ENCODE assay signal across 12 cellular contexts in the genomic region with DNA sequence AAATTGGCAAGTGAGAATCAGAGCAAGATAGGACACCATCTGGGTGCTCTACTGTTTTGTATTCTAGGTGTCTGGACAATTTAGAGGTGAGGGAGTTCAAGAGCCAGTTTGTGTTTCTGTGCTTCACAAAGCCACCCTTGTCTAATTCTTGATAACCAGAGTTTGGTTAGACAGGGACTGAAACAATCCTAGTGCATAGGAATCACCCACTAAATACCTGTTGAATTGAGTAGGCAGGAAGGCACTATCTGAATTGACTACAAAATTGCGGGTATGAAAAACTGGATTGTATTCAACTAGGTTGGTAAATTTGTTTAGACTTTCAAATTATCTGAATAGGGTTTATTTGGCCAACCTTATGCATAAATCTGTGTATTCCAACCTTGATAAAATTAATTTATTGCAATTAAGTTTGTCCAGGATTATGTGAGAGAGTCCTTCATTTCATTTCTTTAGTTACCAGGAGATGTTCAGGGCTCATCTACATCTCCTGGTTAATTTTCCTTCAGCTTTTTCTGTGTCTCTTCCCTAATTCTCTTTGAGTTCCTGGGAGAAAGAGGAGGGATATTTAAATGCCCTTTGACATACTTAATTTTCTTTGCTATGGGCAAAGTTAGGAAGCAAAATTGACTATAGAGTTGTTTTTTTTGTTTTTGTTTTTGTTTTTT. TPM values are rescaled to one million over a fixed set of nuclear protein-coding genes. Genes with fewer than 3 reads are reported as not detected.
A peak's percentile ranks its signal among the peaks of the same experiment; 100 is the strongest.
DNase-seq lines count a peak whose midpoint lies in the region; ATAC-seq and TF ChIP-seq lines count a peak whose summit lies in the region.
"Had no signal": no experiment of that assay in that cellular context is flagged by ENCODE, and none has a peak within 500 bp of the region (broad histone marks: within the 10 kb centered on the region; RNA-seq: fewer than 3 reads in every experiment).

No MANE protein-coding gene starts in this region.

- CTCF ChIA-PET in activated naive CD4-positive, alpha-beta T cell treated with anti-CD3 and anti-CD28 coated beads for 36 hours (lab: Charles Lee) = interaction anchor here (0.7 to 0.8 kb wide), 2 partner anchors 12 to 296 kb away, joined by 3 read pairs; no protein-coding TSS in a partner anchor
- CTCF ChIA-PET in activated naive CD4-positive, alpha-beta T cell treated with anti-CD3 and anti-CD28 coated beads, Interleukin-2, amount 10 ng/mL, durations not matched to agents 7 days and 5 days (lab: Charles Lee) = interaction anchor here (0.7 to 2.5 kb wide), 2 partner anchors 65 to 107 kb away, joined by 3 to 12 read pairs; no protein-coding TSS in a partner anchor

- TF ChIP-seq EP300 in suprapubic skin (IDR thresholded peaks at IDR 0.05) = no peak

- H3K27me3 ChIP-seq in OCI-LY3 (ENCODE audit: low read depth, low read length) = no peaks in the 10 kb centered on the region
- H3K27me3 ChIP-seq in skeletal muscle satellite cell (ENCODE audit: control insufficient read depth, insufficient read depth, low read length) = no peaks in the 10 kb centered on the region
- no peaks in the 10 kb centered on the region for H3K27me3 ChIP-seq in suprapubic skin
- no peaks in the 10 kb centered on the region for H3K27me3 ChIP-seq in aorta (ENCODE audit: control insufficient read depth in 1 of 2, insufficient read depth in 2 of 2, low read length in 1 of 2)

- 55% methylated on average over 1 of the region's 1 CpG for WGBS in suprapubic skin
- WGBS in aorta, 2 donors = 41 to 48% methylated on average over 1 of the region's 1 CpG

- H3K36me3 ChIP-seq in OCI-LY3 (replicated peaks; ENCODE audit: low read depth, low read length) = peaks cover 16% of the 10 kb centered on the region
- H3K36me3 ChIP-seq in skeletal muscle satellite cell (ENCODE audit: insufficient read depth, low read length) = peaks cover 5% of the 10 kb centered on the region
- H3K36me3 ChIP-seq in suprapubic skin = no peaks in the 10 kb centered on the region
- no peaks in the 10 kb centered on the region for H3K36me3 ChIP-seq in aorta (ENCODE audit: control insufficient read depth in 1 of 2, insufficient read depth in 2 of 2, low read length in 1 of 2)

- H3K27ac ChIP-seq in OCI-LY3 (ENCODE audit: low read length) (peak overlapping the region; percentile 67; the same call in 1 of the 2 replicates), suprapubic skin (no peak overlapping the region), aorta (ENCODE audit: low read depth in 1 of 2, low read length in 2 of 2) (no peak overlapping the region)

- no peaks in the 10 kb centered on the region for H3K9me3 Mint-ChIP-seq in activated naive CD4-positive, alpha-beta T cell treated with anti-CD3 and anti-CD28 coated beads for 36 hours
- H3K9me3 Mint-ChIP-seq in activated naive CD4-positive, alpha-beta T cell treated with anti-CD3 and anti-CD28 coated beads, Interleukin-2, amount 10 ng/mL, durations not matched to agents 7 days and 5 days = no peaks in the 10 kb centered on the region
- H3K9me3 Mint-ChIP-seq: activated naive CD8-positive, alpha-beta T cell treated with anti-CD3 and anti-CD28 coated beads, Interleukin-2, amount 50 U/mL, for 24 hours; stimulated activated naive B cell treated with anti-CD40 and anti-IgM and Interleukin-4, amounts not matched to agents 10 μg/mL and 1 μg/mL and 100 μg/mL, for 72 hours had no signal

- no peak for ATAC-seq in aorta (ENCODE audit: low FRiP score)

- peaks cover 18% of the 10 kb centered on the region for H3K36me3 Mint-ChIP-seq in activated naive CD4-positive, alpha-beta T cell treated with anti-CD3 and anti-CD28 coated beads for 36 hours (ENCODE audit: low read depth)
- H3K36me3 Mint-ChIP-seq in activated naive CD4-positive, alpha-beta T cell treated with anti-CD3 and anti-CD28 coated beads, Interleukin-2, amount 10 ng/mL, durations not matched to agents 7 days and 5 days = peaks cover 22% of the 10 kb centered on the region
- H3K36me3 Mint-ChIP-seq: stimulated activated naive B cell treated with anti-CD40 and anti-IgM and Interleukin-4, amounts not matched to agents 10 μg/mL and 1 μg/mL and 100 μg/mL, for 72 hours had no signal

- peaks cover 4% of the 10 kb centered on the region for H3K4me1 Mint-ChIP-seq in activated naive CD4-positive, alpha-beta T cell treated with anti-CD3 and anti-CD28 coated beads for 36 hours (ENCODE audit: low read depth)
- H3K4me1 Mint-ChIP-seq in activated naive CD4-positive, alpha-beta T cell treated with anti-CD3 and anti-CD28 coated beads, Interleukin-2, amount 10 ng/mL, durations not matched to agents 7 days and 5 days = peaks cover 14% of the 10 kb centered on the region
- H3K4me1 Mint-ChIP-seq: stimulated activated naive B cell treated with anti-CD40 and anti-IgM and Interleukin-4, amounts not matched to agents 10 μg/mL and 1 μg/mL and 100 μg/mL, for 72 hours; T-helper 17 cell had no signal

- peaks cover 67% of the 10 kb centered on the region for H3K79me2 ChIP-seq in OCI-LY3 (ENCODE audit: low read length)

- H3K4me2 ChIP-seq in OCI-LY3 (ENCODE audit: low read length) (peak overlapping the region; percentile 91), skeletal muscle satellite cell (ENCODE audit: low read length) (peak overlapping the region; percentile 93)

- no peak overlapping the region for H3K27ac Mint-ChIP-seq in activated naive CD4-positive, alpha-beta T cell treated with anti-CD3 and anti-CD28 coated beads for 36 hours
- H3K27ac Mint-ChIP-seq in activated naive CD4-positive, alpha-beta T cell treated with anti-CD3 and anti-CD28 coated beads, Interleukin-2, amount 10 ng/mL, durations not matched to agents 7 days and 5 days = no peak overlapping the region
- H3K27ac Mint-ChIP-seq: activated naive CD8-positive, alpha-beta T cell treated with anti-CD3 and anti-CD28 coated beads, Interleukin-2, amount 50 U/mL, for 24 hours; stimulated activated naive B cell treated with anti-CD40 and anti-IgM and Interleukin-4, amounts not matched to agents 10 μg/mL and 1 μg/mL and 100 μg/mL, for 72 hours had no signal

- H3K9me3 ChIP-seq in OCI-LY3 (ENCODE audit: insufficient read depth, low read length) (no peaks in the 10 kb centered on the region), skeletal muscle satellite cell (replicated peaks; ENCODE audit: low read length) (no peaks in the 10 kb centered on the region), suprapubic skin (no peaks in the 10 kb centered on the region), aorta (ENCODE audit: control insufficient read depth, low read length) (no peaks in the 10 kb centered on the region)

- peak overlapping the region; percentile 93 for H3K9ac ChIP-seq in OCI-LY3 (ENCODE audit: low read length)
- H3K9ac ChIP-seq in skeletal muscle satellite cell (ENCODE audit: low read depth, low read length) = peak overlapping the region; percentile 88

- no peak overlapping the region for H2AFZ ChIP-seq in OCI-LY3 (ENCODE audit: low read depth, low read length)

- no peaks in the 10 kb centered on the region for H3K27me3 Mint-ChIP-seq in activated naive CD4-positive, alpha-beta T cell treated with anti-CD3 and anti-CD28 coated beads for 36 hours (ENCODE audit: low read depth)
- H3K27me3 Mint-ChIP-seq in activated naive CD4-positive, alpha-beta T cell treated with anti-CD3 and anti-CD28 coated beads, Interleukin-2, amount 10 ng/mL, durations not matched to agents 7 days and 5 days = peaks cover 9% of the 10 kb centered on the region
- H3K27me3 Mint-ChIP-seq: activated naive CD8-positive, alpha-beta T cell treated with anti-CD3 and anti-CD28 coated beads, Interleukin-2, amount 50 U/mL, for 24 hours; stimulated activated naive B cell treated with anti-CD40 and anti-IgM and Interleukin-4, amounts not matched to agents 10 μg/mL and 1 μg/mL and 100 μg/mL, for 72 hours; T-helper 17 cell had no signal

- no peak for DNase-seq in activated naive CD4-positive, alpha-beta T cell treated with anti-CD3 and anti-CD28 coated beads for 36 hours
- no peak for DNase-seq in activated naive CD4-positive, alpha-beta T cell treated with anti-CD3 and anti-CD28 coated beads, Interleukin-2, amount 10 ng/mL, durations not matched to agents 7 days and 5 days
- DNase-seq in fibroblast of mammary gland (ENCODE audit: low read depth) = no peak
- no peak for DNase-seq in suprapubic skin (ENCODE audit: low spot score in 2 of 2)
- DNase-seq in aorta = no peak
- DNase-seq in epidermal melanocyte (ENCODE audit: insufficient read length, low spot score) = no peak
- DNase-seq: NCI-H510A; stimulated activated naive B cell treated with anti-CD40 and anti-IgM and Interleukin-4, amounts not matched to agents 10 μg/mL and 1 μg/mL and 100 μg/mL, for 72 hours; T-helper 17 cell had no signal

- intact Hi-C loops in activated naive CD4-positive, alpha-beta T cell treated with anti-CD3 and anti-CD28 coated beads for 36 hours (cut with micrococcal nuclease) = no loop called here
- intact Hi-C loops in aorta (cut with DNase I) = no loop called here

- peaks cover 15% of the 10 kb centered on the region for H3K4me1 ChIP-seq in OCI-LY3 (ENCODE audit: low read length)
- peaks cover 22% of the 10 kb centered on the region for H3K4me1 ChIP-seq in skeletal muscle satellite cell (ENCODE audit: control insufficient read depth, insufficient read depth, low read length)
- H3K4me1 ChIP-seq in suprapubic skin = peaks cover 9% of the 10 kb centered on the region
- no peaks in the 10 kb centered on the region for H3K4me1 ChIP-seq in aorta (ENCODE audit: control insufficient read depth in 1 of 2, insufficient read depth in 2 of 2, low read length in 2 of 2)

- TF ChIP-seq POLR2A in suprapubic skin (IDR thresholded peaks at IDR 0.05) = no peak

- TF ChIP-seq CTCF in OCI-LY3 (IDR thresholded peaks at IDR 0.05; ENCODE audit: low read depth, low read length) (no peak), fibroblast of mammary gland (conservative IDR thresholded peaks at IDR 0.05; ENCODE audit: control insufficient read depth, insufficient read depth, low read depth, low read length) (no peak), suprapubic skin (IDR thresholded peaks at IDR 0.05) (no peak)

- peaks cover 7% of the 10 kb centered on the region; the same call in 1 of the 2 replicates for H4K20me1 ChIP-seq in OCI-LY3 (ENCODE audit: insufficient read depth, low read length)

- peak overlapping the region; percentile 85 for H3K4me3 ChIP-seq in OCI-LY3 (ENCODE audit: low read length)
- H3K4me3 ChIP-seq in fibroblast of mammary gland (ENCODE audit: control insufficient read depth, low read depth, low read length) = peak overlapping the region; percentile 83
- peak overlapping the region; percentile 97 for H3K4me3 ChIP-seq in skeletal muscle satellite cell (ENCODE audit: low read length)
- H3K4me3 ChIP-seq in suprapubic skin = no peak overlapping the region
- H3K4me3 ChIP-seq in aorta (ENCODE audit: low read length in 2 of 2) = no peak overlapping the region

- peak overlapping the region; percentile 27 for H3K4me3 Mint-ChIP-seq in activated naive CD4-positive, alpha-beta T cell treated with anti-CD3 and anti-CD28 coated beads for 36 hours
- no peak overlapping the region for H3K4me3 Mint-ChIP-seq in activated naive CD4-positive, alpha-beta T cell treated with anti-CD3 and anti-CD28 coated beads, Interleukin-2, amount 10 ng/mL, durations not matched to agents 7 days and 5 days
- H3K4me3 Mint-ChIP-seq: activated naive CD8-positive, alpha-beta T cell treated with anti-CD3 and anti-CD28 coated beads, Interleukin-2, amount 50 U/mL, for 24 hours; stimulated activated naive B cell treated with anti-CD40 and anti-IgM and Interleukin-4, amounts not matched to agents 10 μg/mL and 1 μg/mL and 100 μg/mL, for 72 hours; T-helper 17 cell had no signal

RNA-seq across cellular contexts. Expression of gene TPX2, which starts 1.7 kb away (rescaled TPM):
- 100 to 1,000 TPM; 166 to 175 TPM for total RNA-seq in activated naive CD4-positive, alpha-beta T cell treated with anti-CD3 and anti-CD28 coated beads for 36 hours
- 45.4 and 60.7 TPM in 2 replicates for total RNA-seq in skeletal muscle satellite cell (2012; rRNA removed)
- 10 to 100 TPM in 2 of 4 donors, 1 to 10 TPM in 2; 4.4 to 11.2 (median 9.7) TPM for total RNA-seq in suprapubic skin
- total RNA-seq in aorta = 1 to 10 TPM in 1 of 2 donors, under 1 TPM in 1; 0.75 to 2.1 TPM
- polyA plus RNA-seq in aorta = 1 to 10 TPM; 1.6 to 5.4 TPM

RNA-seq across cellular contexts. Expression of gene BCL2L1, which starts 18.1 kb away (rescaled TPM):
- total RNA-seq in activated naive CD4-positive, alpha-beta T cell treated with anti-CD3 and anti-CD28 coated beads for 36 hours = 10 to 100 TPM; 87.9 to 89.2 TPM
- total RNA-seq in skeletal muscle satellite cell (2012; rRNA removed) = 158 and 187 TPM in 2 replicates
- total RNA-seq in suprapubic skin (100 to 1,000 TPM; 104 to 120 (median 107) TPM), aorta (100 to 1,000 TPM in 1 of 2 donors, 10 to 100 TPM in 1; 69.1 to 107 TPM)
- 100 to 1,000 TPM; 103 to 104 TPM for polyA plus RNA-seq in aorta

Comparison
In these comparisons a context has a peak if more than half of its experiments do, and no peak if none do; other contexts are left out.
1. H3K4me3 ChIP-seq: peak in OCI-LY3 (single experiment), fibroblast of mammary gland (single experiment) and skeletal muscle satellite cell (single experiment); none in suprapubic skin (single experiment) and aorta (0 of 2).
2. RNA of gene TPX2, which starts 1.7 kb away (total RNA-seq): 166 to 175 TPM in activated naive CD4-positive, alpha-beta T cell treated with anti-CD3 and anti-CD28 coated beads for 36 hours; 4.4 to 11.2 TPM in suprapubic skin and 0.75 to 2.1 TPM in aorta; every median in the first group is over 10 times any median in the second.